28 cellular contexts compared by ENCODE assay signal in the genomic region with DNA sequence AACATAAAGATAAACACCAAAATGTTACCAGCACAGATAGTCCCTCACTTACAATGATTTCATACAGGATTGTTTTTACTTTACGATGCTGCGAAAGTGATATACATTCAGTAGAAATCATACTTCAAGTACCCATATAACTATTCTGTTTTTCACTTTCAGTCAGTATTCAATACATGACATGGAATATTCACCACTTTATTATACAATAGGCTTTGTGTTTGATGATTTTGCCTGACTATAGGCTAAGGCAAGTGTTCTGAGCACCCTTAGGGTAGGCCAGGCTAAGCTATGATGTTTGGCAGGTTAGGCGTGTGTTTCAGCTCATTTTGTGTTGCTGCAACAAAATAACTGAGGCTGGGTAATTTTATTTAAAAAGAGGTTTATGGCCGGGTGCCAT.
"Had no signal": no experiment of that assay in that cellular context is flagged by ENCODE, and none has a peak within 500 bp of the region (broad histone marks: within the 10 kb centered on the region; RNA-seq: fewer than 3 reads in every experiment).

No MANE protein-coding gene starts in this region.

- H3K4me1 Mint-ChIP-seq: brain, neural crest cell had no signal

- H3K36me3 ChIP-seq: ascending aorta, cardiac muscle cell, colonic mucosa, gastrocnemius medialis, left lung, lower lobe of right lung, pancreas, prostate gland, stomach, thyroid gland had no signal

- H3K4me1 ChIP-seq: ascending aorta, colonic mucosa, gastrocnemius medialis, pancreas, prostate gland, thyroid gland had no signal

- H3K4me3 Mint-ChIP-seq: activated naive CD8-positive, alpha-beta T cell; brain; naive thymus-derived CD8-positive, alpha-beta T cell; neural crest cell; T-helper 1 cell treated with Interleukin-12 subunit alpha and Interleukin-12 subunit beta and Interleukin-4 antibody, amounts not matched to agents 30 μg/mL and 1 μg/mL, for 36 hours had no signal

- H3K36me3 Mint-ChIP-seq: activated naive CD8-positive, alpha-beta T cell; brain; naive thymus-derived CD8-positive, alpha-beta T cell had no signal

- H3K27ac ChIP-seq: ascending aorta, cardiac muscle cell, colonic mucosa, gastrocnemius medialis, left lung, lower lobe of right lung, pancreas, prostate gland, skin epidermis, stomach, thyroid gland had no signal

- H3K27me3 ChIP-seq: ascending aorta, cardiac muscle cell, colonic mucosa, gastrocnemius medialis, left lung, pancreas, stomach, thyroid gland had no signal

- H3K9me3 ChIP-seq: ascending aorta, colonic mucosa, gastrocnemius medialis, left lung, lower lobe of right lung, pancreas, prostate gland, stomach, thyroid gland had no signal

- DNase-seq: activated CD4-positive, alpha-beta T cell treated with anti-CD3 and anti-CD28 coated beads, Interleukin-2, amount 50 U/mL, for 1 hour; cerebellar nuclear complex; colonic mucosa; effector CD8-positive, alpha-beta T cell; gastrocnemius medialis; glutamatergic neuron; left lung; lower lobe of right lung; mesenchymal stem cell; naive thymus-derived CD8-positive, alpha-beta T cell; nucleus accumbens; pancreas; retina; stimulated activated CD4-positive, alpha-beta T cell treated with anti-CD3 and anti-CD28 coated beads, Interleukin-12 subunit alpha, Interleukin-12 subunit beta, amount 100 ng/mL, for 4 hours; stimulated activated CD4-positive, alpha-beta T cell treated with anti-CD3 and anti-CD28 coated beads, Interleukin-4, amount 100 ng/mL, for 1 hour; stomach; T-helper 9 cell; thyroid gland had no signal

- ATAC-seq: gastrocnemius medialis; naive thymus-derived CD8-positive, alpha-beta T cell; pancreas; sciatic nerve had no signal

- H3K27ac Mint-ChIP-seq: activated naive CD8-positive, alpha-beta T cell; activated T-helper 2 cell treated with anti-CD3 and anti-CD28 coated beads, Interferon-gamma antibody, Interleukin-2, Interleukin-4, amounts not matched to agents 10 μg/mL and 5 μg/mL and 100 μg/mL, durations not matched to agents 14 hours and 24 hours and 36 hours; brain; T-helper 1 cell treated with Interleukin-12 subunit alpha and Interleukin-12 subunit beta and Interleukin-4 antibody, amounts not matched to agents 30 μg/mL and 1 μg/mL, for 36 hours had no signal

- H3K27me3 Mint-ChIP-seq: activated naive CD8-positive, alpha-beta T cell; naive thymus-derived CD8-positive, alpha-beta T cell had no signal

- H3K4me3 ChIP-seq: ascending aorta, cardiac muscle cell, colonic mucosa, gastrocnemius medialis, left lung, lower lobe of right lung, pancreas, prostate gland, skin epidermis, stomach, thyroid gland had no signal

- H3K9me3 Mint-ChIP-seq: activated T-helper 2 cell treated with anti-CD3 and anti-CD28 coated beads, Interferon-gamma antibody, Interleukin-2, Interleukin-4, amounts not matched to agents 10 μg/mL and 5 μg/mL and 100 μg/mL, durations not matched to agents 14 hours and 24 hours and 36 hours; brain; neural crest cell; T-helper 1 cell treated with Interleukin-12 subunit alpha and Interleukin-12 subunit beta and Interleukin-4 antibody, amounts not matched to agents 30 μg/mL and 1 μg/mL, for 36 hours had no signal
